In genomic region chr17:81034168-81034777, GRCh38 we compare ENCODE assay signal across 1 cellular context.
TF ChIP-seq lines count a peak whose summit lies in the region.

No MANE protein-coding gene starts in this region.

TF ChIP-seq in GM23338, 12 proteins besides CTCF, POLR2A, EP300 and RAD21 (continued from another document):
- TF ChIP-seq ZNF462 (CRISPR knock-in tag; IDR thresholded peaks at IDR 0.05) = no peak
- TF ChIP-seq NANOG (IDR thresholded peaks at IDR 0.05; ENCODE audit: borderline replicate concordance) = no peak
